17 cellular contexts compared by ENCODE assay signal in genomic region chr6:113907107-113907506, GRCh38. TPM values are rescaled to one million over a fixed set of nuclear protein-coding genes. Genes with fewer than 3 reads are reported as not detected.
DNase-seq lines count a peak whose midpoint lies in the region; FAIRE-seq and TF ChIP-seq lines count a peak whose summit lies in the region.
"Had no signal": no experiment of that assay in that cellular context is flagged by ENCODE, and none has a peak within 500 bp of the region (broad histone marks: within the 10 kb centered on the region; RNA-seq: fewer than 3 reads in every experiment).

No MANE protein-coding gene starts in this region.

- H3K27me3 ChIP-seq in adipocyte (replicated peaks; ENCODE audit: control insufficient read depth, insufficient read depth, low read length) (no peaks in the 10 kb centered on the region), endothelial cell of umbilical vein (ENCODE audit: control insufficient read depth in 2 of 2, insufficient read depth in 2 of 2, low read length in 2 of 2) (no peaks in the 10 kb centered on the region), trophoblast cell (ENCODE audit: insufficient read depth, low read length) (no peaks in the 10 kb centered on the region)

- peak overlapping the region; percentile 49 for H4K91ac ChIP-seq in trophoblast cell (ENCODE audit: low read depth, low read length)

- H2BK5ac ChIP-seq in trophoblast cell (ENCODE audit: low read depth, low read length, poor library complexity): no peak overlapping the region

- H3K79me1 ChIP-seq in trophoblast cell (ENCODE audit: low read length): peaks cover 5% of the 10 kb centered on the region

- dilution Hi-C loops in endothelial cell of umbilical vein (cut with MboI; ENCODE audit: extremely low pct_ligation_motif_present, low sequenced_read_pairs): loop anchor here (25.0 kb wide), 1 partner anchor 895 kb away; no protein-coding TSS in a partner anchor

- no TSS peak for BruUV-seq in endothelial cell of umbilical vein (replicated peaks; lab: Mats Ljungman, UMichigan)

- FAIRE-seq in endothelial cell of umbilical vein (lab: Jason Lieb, UNC): no peak

- in situ Hi-C loops in KBM-7 (cut with MboI; ENCODE audit: low pct_unique_long_range_greater_than_20kb, low sequenced_read_pairs): no loop called here
- in situ Hi-C loops in ACHN (cut with HindIII; ENCODE audit: low pct_ligation_motif_present, low pct_unique_long_range_greater_than_20kb, low sequenced_read_pairs): no loop called here

- H2AK5ac ChIP-seq in trophoblast cell (ENCODE audit: low read length): peak overlapping the region; percentile 75

- no peak overlapping the region for H3K14ac ChIP-seq in trophoblast cell (ENCODE audit: low read length)

- DNase-seq in KBM-7: peak; percentile 5
- peak; percentile 46 for DNase-seq in adipocyte (ENCODE audit: low read depth)
- DNase-seq in endothelial cell of umbilical vein (ENCODE audit: low read depth, low spot score): peak; percentile 43
- DNase-seq in trophoblast cell: peak in 1 of 2 donors; percentile 2
- DNase-seq in GDM1 (lab: John Stamatoyannopoulos, UW): no peak
- DNase-seq in EL: no peak
- no peak for DNase-seq in ACHN
- DNase-seq: Calu3; GM23248; NCI-H1048; NCI-H146; NCI-H2081 treated with DMSO at 0.1 percent for 48 hours; NCI-H2227 treated with DMSO at 0.1 percent for 48 hours; NCI-H526 treated with DMSO at 0.1 percent for 48 hours; NK-92 treated with Interleukin-12 subunit alpha and Interleukin-12 subunit beta, amount 100 ng/mL, for 24 hours; PC-9 had no signal

- no CpG with 5 or more reads among the region's 3 CpGs for WGBS in trophoblast cell (ENCODE audit: extremely low coverage, insufficient coverage, insufficient read length)

- TF ChIP-seq POLR2A in endothelial cell of umbilical vein (IDR thresholded peaks at IDR 0.05; ENCODE audit: low read depth, low read length): no peak

- no peak overlapping the region for H3K27ac ChIP-seq in endothelial cell of umbilical vein (ENCODE audit: insufficient read depth, low read depth, low read length)
- H3K27ac ChIP-seq in trophoblast cell (ENCODE audit: low read depth, low read length): no peak overlapping the region
- H3K27ac ChIP-seq: GM23248, PC-9 had no signal

- H3K4me2 ChIP-seq in endothelial cell of umbilical vein (ENCODE audit: insufficient read depth, low read length) (no peak overlapping the region), trophoblast cell (ENCODE audit: low read length) (no peak overlapping the region)
- H3K4me2 ChIP-seq: PC-9 had no signal

- H3K9me3 ChIP-seq in adipocyte (ENCODE audit: control insufficient read depth, low read length) (no peaks in the 10 kb centered on the region), endothelial cell of umbilical vein (replicated peaks; ENCODE audit: control insufficient read depth, insufficient read depth, low read length) (no peaks in the 10 kb centered on the region), trophoblast cell (ENCODE audit: insufficient read depth, low read depth, low read length) (no peaks in the 10 kb centered on the region)

- no peak overlapping the region for H4K8ac ChIP-seq in trophoblast cell (ENCODE audit: low read depth, low read length)

- H3K4me1 ChIP-seq in adipocyte (ENCODE audit: control insufficient read depth, insufficient read depth, low read length) (no peaks in the 10 kb centered on the region), endothelial cell of umbilical vein (ENCODE audit: control insufficient read depth, extremely low read depth, insufficient read depth, low read length) (peaks cover 6% of the 10 kb centered on the region), trophoblast cell (ENCODE audit: control insufficient read depth in 1 of 2, insufficient read depth in 2 of 2, low read length in 2 of 2) (peaks cover 0 to 6% of the 10 kb centered on the region in 2 experiments)

- no peak for TF ChIP-seq CTCF in endothelial cell of umbilical vein (IDR thresholded peaks at IDR 0.05; ENCODE audit: extremely low read depth in 1 of 2, insufficient read depth in 1 of 2, low read depth in 1 of 2, low read length in 2 of 2)

- no peak overlapping the region for H2BK120ac ChIP-seq in trophoblast cell (ENCODE audit: insufficient read depth, low read length, poor library complexity)

- no peak overlapping the region for H3K9ac ChIP-seq in adipocyte (ENCODE audit: low read length)
- H3K9ac ChIP-seq in endothelial cell of umbilical vein (replicated peaks; ENCODE audit: extremely low read depth, insufficient read depth, low read length): no peak overlapping the region
- H3K9ac ChIP-seq in trophoblast cell (ENCODE audit: low read length): no peak overlapping the region
- H3K9ac ChIP-seq: GM23248 had no signal

- H3K36me3 ChIP-seq in adipocyte (ENCODE audit: control insufficient read depth, insufficient read depth, low read length, severe bottlenecking) (no peaks in the 10 kb centered on the region), endothelial cell of umbilical vein (ENCODE audit: control insufficient read depth in 2 of 2, extremely low read depth in 1 of 2, insufficient read depth in 2 of 2, low read length in 2 of 2) (no peaks in the 10 kb centered on the region), trophoblast cell (ENCODE audit: control insufficient read depth in 1 of 2, insufficient read depth in 2 of 2, low read length in 2 of 2) (no peaks in the 10 kb centered on the region)

- H3K9me1 ChIP-seq in endothelial cell of umbilical vein (replicated peaks; ENCODE audit: control insufficient read depth, extremely low read depth, insufficient read depth, low read length): no peaks in the 10 kb centered on the region

- intact Hi-C loops in endothelial cell of umbilical vein (cut with micrococcal nuclease): loop anchor here (10.0 kb wide), 2 partner anchors 722 to 1032 kb away; no protein-coding TSS in a partner anchor

- POLR2A ChIA-PET in endothelial cell of umbilical vein (lab: Charles Lee): no interaction called here

- H3K4me3 ChIP-seq in adipocyte (ENCODE audit: low read length) (no peak overlapping the region), endothelial cell of umbilical vein (replicated peaks in 1 of 3; ENCODE audit: insufficient read depth in 1 of 3, low read depth in 1 of 3, low read length in 3 of 3) (no peak overlapping the region), trophoblast cell (ENCODE audit: low read depth, low read length) (no peak overlapping the region)
- H3K4me3 ChIP-seq: GM23248, PC-9 had no signal

- H3K79me2 ChIP-seq in endothelial cell of umbilical vein (ENCODE audit: control insufficient read depth, insufficient read depth, low read length): no peaks in the 10 kb centered on the region
- no peaks in the 10 kb centered on the region for H3K79me2 ChIP-seq in trophoblast cell (ENCODE audit: control insufficient read depth, insufficient read depth, low read length, poor library complexity)

- H3K23ac ChIP-seq in trophoblast cell (ENCODE audit: low read length): no peak overlapping the region

- CTCF ChIA-PET in endothelial cell of umbilical vein (lab: Charles Lee): interaction anchor here (0.7 to 5.0 kb wide), 9 partner anchors 12 to 1406 kb away, joined by 3 to 42 read pairs (median 4); no protein-coding TSS in a partner anchor

- H2AFZ ChIP-seq in endothelial cell of umbilical vein (ENCODE audit: low read depth, low read length): no peak overlapping the region
- H2AFZ ChIP-seq in trophoblast cell (ENCODE audit: insufficient read depth, low read length, poor library complexity): no peak overlapping the region
- H2AFZ ChIP-seq: GM23248, PC-9 had no signal

- no peak overlapping the region for H3K18ac ChIP-seq in trophoblast cell (ENCODE audit: low read length)

- H3K4ac ChIP-seq in trophoblast cell (ENCODE audit: low read depth, low read length): no peak overlapping the region

- H2BK12ac ChIP-seq in trophoblast cell (ENCODE audit: low read length): peak overlapping the region; percentile 15

- no peak overlapping the region for H4K12ac ChIP-seq in trophoblast cell (ENCODE audit: low read depth, low read length)

- H4K20me1 ChIP-seq in endothelial cell of umbilical vein (replicated peaks; ENCODE audit: control insufficient read depth, extremely low read depth, insufficient read depth, low read length): no peaks in the 10 kb centered on the region

TF ChIP-seq in endothelial cell of umbilical vein, 7 proteins besides CTCF, POLR2A, EP300 and RAD21:
- TF ChIP-seq MYC (IDR thresholded peaks at IDR 0.05; ENCODE audit: low read depth, low read length): no peak
- no peak for TF ChIP-seq MAX (IDR thresholded peaks at IDR 0.05; ENCODE audit: insufficient read depth, insufficient read length)
- no peak for TF ChIP-seq GATA2 (IDR thresholded peaks at IDR 0.05; ENCODE audit: insufficient read depth, insufficient read length, low read depth, low read length)
- no peak for TF ChIP-seq POLR2AphosphoS5 (IDR thresholded peaks at IDR 0.05; ENCODE audit: insufficient read depth, low read depth, low read length)
- no peak for TF ChIP-seq EZH2 (IDR thresholded peaks at IDR 0.05; ENCODE audit: borderline replicate concordance, low read depth, low read length, severe bottlenecking)
- no peak for TF ChIP-seq JUN (IDR thresholded peaks at IDR 0.05; ENCODE audit: borderline replicate concordance, insufficient read depth, insufficient read length, low read depth)
- no peak for TF ChIP-seq FOS (IDR thresholded peaks at IDR 0.05; ENCODE audit: borderline replicate concordance, insufficient read depth, low read length)
TF ChIP-seq in endothelial cell of umbilical vein: peak in this region for 0.

RNA-seq across cellular contexts. Expression of gene MARCKS, which starts 50.0 kb away (rescaled TPM):
- 315 and 320 TPM in 2 replicates for total RNA-seq in endothelial cell of umbilical vein
- polyA plus RNA-seq in endothelial cell of umbilical vein: 49.4 and 59.5 TPM in 2 replicates
- 48.1 and 49.8 TPM in 2 replicates for polyA plus RNA-seq in endothelial cell of umbilical vein (2011; cell fraction: cytosol; rRNA removed)
- 29.3 and 49.6 TPM in 2 replicates for polyA plus RNA-seq in endothelial cell of umbilical vein (2011; cell fraction: nucleus; rRNA removed)
- 92.8 and 127 TPM in 2 replicates for polyA plus RNA-seq in endothelial cell of umbilical vein (2012)
- polyA minus RNA-seq in endothelial cell of umbilical vein: 50.2 and 68.0 TPM in 2 replicates
- 0.41 TPM for polyA minus RNA-seq in endothelial cell of umbilical vein (2011; cell fraction: cytosol; rRNA and poly(A)+ RNA removed)
- polyA minus RNA-seq in endothelial cell of umbilical vein (2011; cell fraction: nucleus; rRNA and poly(A)+ RNA removed): 47.8 and 63.8 TPM in 2 replicates
- polyA plus RNA-seq in trophoblast cell (2013): 152 and 156 TPM in 2 replicates
- total RNA-seq: G401 had no signal

Comparison
In these comparisons a context has a peak if more than half of its experiments do, and no peak if none do; other contexts are left out.
1. DNase-seq: peak in KBM-7 (single experiment), adipocyte (single experiment) and endothelial cell of umbilical vein (single experiment); none in GDM1 (single experiment), EL (single experiment) and ACHN (single experiment).